22 cellular contexts compared by ENCODE assay signal in genomic region chr1:109832935-109833334, GRCh38.
"Had no signal": no experiment of that assay in that cellular context is flagged by ENCODE, and none has a peak within 500 bp of the region (broad histone marks: within the 10 kb centered on the region; RNA-seq: fewer than 3 reads in every experiment).

No MANE protein-coding gene starts in this region.

- H2AFZ ChIP-seq: hepatocyte had no signal

- H3K4me1 ChIP-seq: foreskin keratinocyte, left ventricle myocardium inferior, prostate gland, thyroid gland had no signal

- FAIRE-seq: astrocyte had no signal

- ATAC-seq: foreskin keratinocyte; natural killer cell treated with Interleukin-12 subunit alpha and Interleukin-12 subunit beta and Interleukin-15 and Interleukin-18, amount 100 ng/mL, for 72 hours; T-helper 17 cell had no signal

- H3K27me3 ChIP-seq: foreskin keratinocyte, hepatocyte, neutrophil, ovary, thyroid gland had no signal

- H3K9me3 ChIP-seq: neutrophil, ovary, prostate gland, thyroid gland had no signal

- H3K79me2 ChIP-seq: hepatocyte had no signal

- DNase-seq: activated CD4-positive, alpha-beta memory T cell treated with anti-CD3 and anti-CD28 coated beads for 36 hours; activated CD4-positive, alpha-beta T cell treated with anti-CD3 and anti-CD28 coated beads for 48 hours; activated CD4-positive, CD25-positive, alpha-beta regulatory T cell; activated naive CD8-positive, alpha-beta T cell treated with anti-CD3 and anti-CD28 coated beads for 36 hours; central memory CD4-positive, alpha-beta T cell; dermis blood vessel endothelial cell; effector CD8-positive, alpha-beta T cell; foreskin keratinocyte; glutamatergic neuron; kidney glomerular epithelial cell; left ventricle myocardium inferior; ovary; stimulated activated CD4-positive, alpha-beta T cell treated with anti-CD3 and anti-CD28 coated beads, Interleukin-4, amount 100 ng/mL, for 4 hours; substantia nigra; SW 1271; T-helper 17 cell; thyroid gland had no signal

- H3K27ac ChIP-seq: foreskin keratinocyte, hepatocyte, left ventricle myocardium inferior, neutrophil, ovary, prostate gland, thyroid gland had no signal

- H3K4me2 ChIP-seq: hepatocyte had no signal

- H3K4me3 ChIP-seq: hepatocyte, left ventricle myocardium inferior, ovary, prostate gland, thyroid gland had no signal

- H3K36me3 ChIP-seq: left ventricle myocardium inferior, neutrophil, ovary, prostate gland, thyroid gland had no signal
